ENCODE assay signal across 24 cellular contexts in the genomic region with DNA sequence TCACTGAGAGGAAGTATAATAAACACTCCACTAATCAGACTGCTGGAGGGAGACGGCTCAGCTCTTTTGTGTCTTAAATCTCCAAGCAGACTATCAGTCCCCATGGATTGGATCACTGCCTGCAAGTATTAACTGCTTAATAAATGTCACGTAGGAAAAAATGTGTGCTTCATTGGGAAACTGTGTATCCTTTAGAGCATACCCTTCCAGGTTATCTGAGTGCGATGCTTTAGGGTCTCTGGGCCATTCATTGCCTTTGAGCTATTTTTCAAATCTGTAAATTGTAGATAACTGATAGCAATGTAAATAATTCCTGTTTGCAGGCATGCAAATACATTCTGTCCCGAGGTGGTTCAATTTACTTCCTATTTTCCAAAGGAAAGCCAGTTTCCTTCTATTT. TPM values are rescaled to one million over a fixed set of nuclear protein-coding genes. Genes with fewer than 3 reads are reported as not detected.
DNase-seq lines count a peak whose midpoint lies in the region; FAIRE-seq and TF ChIP-seq lines count a peak whose summit lies in the region.
"Had no signal": no experiment of that assay in that cellular context is flagged by ENCODE, and none has a peak within 500 bp of the region (broad histone marks: within the 10 kb centered on the region; RNA-seq: fewer than 3 reads in every experiment).

No MANE protein-coding gene starts in this region.

- peak; percentile 82 for FAIRE-seq in D721Med (lab: Jason Lieb, UNC)
- FAIRE-seq: G401.6, RCC 7860 had no signal

- H3K36me3 ChIP-seq in BE2C, result no peaks in the 10 kb centered on the region
- no peaks in the 10 kb centered on the region for H3K36me3 ChIP-seq in right atrium auricular region
- H3K36me3 ChIP-seq in skeletal muscle tissue (ENCODE audit: control insufficient read depth in 3 of 3, insufficient read depth in 3 of 3, low read length in 3 of 3), result no peaks in the 10 kb centered on the region
- H3K36me3 ChIP-seq in endodermal cell (ENCODE audit: control insufficient read depth, insufficient read depth, low read length), result no peaks in the 10 kb centered on the region
- H3K36me3 ChIP-seq: SJSA1 had no signal

- no peaks in the 10 kb centered on the region for H3K36me3 Mint-ChIP-seq in endodermal cell (ENCODE audit: low read depth)
- H3K36me3 Mint-ChIP-seq: CD8-positive, alpha-beta memory T cell; naive B cell; T-cell had no signal

- H3K4me1 Mint-ChIP-seq in endodermal cell, result peaks cover 4% of the 10 kb centered on the region

- H3K27me3 ChIP-seq in BE2C (no peaks in the 10 kb centered on the region), right atrium auricular region (no peaks in the 10 kb centered on the region), skeletal muscle tissue (ENCODE audit: control insufficient read depth in 3 of 3, insufficient read depth in 3 of 3, low read length in 3 of 3) (no peaks in the 10 kb centered on the region), endodermal cell (ENCODE audit: control insufficient read depth, insufficient read depth, low read length, poor library complexity, severe bottlenecking) (no peaks in the 10 kb centered on the region)
- H3K27me3 ChIP-seq: body of pancreas had no signal

- H3K27ac Mint-ChIP-seq in endodermal cell, result no peak overlapping the region
- H3K27ac Mint-ChIP-seq: activated T-cell treated with anti-CD3 and anti-CD28 coated beads, Interleukin-2, amount 50 U/mL, for 72 hours; CD8-positive, alpha-beta memory T cell; T-cell had no signal

- H3K9me3 ChIP-seq in BE2C, result no peaks in the 10 kb centered on the region
- no peaks in the 10 kb centered on the region for H3K9me3 ChIP-seq in right atrium auricular region
- no peaks in the 10 kb centered on the region for H3K9me3 ChIP-seq in skeletal muscle tissue (ENCODE audit: control insufficient read depth in 3 of 3, low read length in 3 of 3)
- no peaks in the 10 kb centered on the region for H3K9me3 ChIP-seq in endodermal cell (ENCODE audit: control insufficient read depth, low read length)
- H3K9me3 ChIP-seq: body of pancreas, SJSA1 had no signal

- H3K4me1 ChIP-seq in BE2C, result peaks cover 26% of the 10 kb centered on the region
- peaks cover 0 to 62% of the 10 kb centered on the region in 2 donors for H3K4me1 ChIP-seq in right atrium auricular region
- peaks cover 19 to 25% (median 20%) of the 10 kb centered on the region in 3 donors for H3K4me1 ChIP-seq in skeletal muscle tissue (ENCODE audit: control insufficient read depth in 3 of 3, insufficient read depth in 3 of 3, low read length in 3 of 3)
- H3K4me1 ChIP-seq in endodermal cell (ENCODE audit: control insufficient read depth, insufficient read depth, low read length), result no peaks in the 10 kb centered on the region
- H3K4me1 ChIP-seq: body of pancreas, SJSA1 had no signal

- H3K4me3 ChIP-seq in BE2C (ENCODE audit: low read depth, low read length) (peak overlapping the region; percentile 13), right atrium auricular region (no peak overlapping the region), skeletal muscle tissue (ENCODE audit: low read length in 3 of 3) (no peak overlapping the region), endodermal cell (ENCODE audit: low read length) (no peak overlapping the region)
- H3K4me3 ChIP-seq: body of pancreas, SJSA1, skin epidermis had no signal

- peak overlapping the region; percentile 65 to 78 for H3K27ac ChIP-seq in right atrium auricular region
- H3K27ac ChIP-seq in skeletal muscle tissue (ENCODE audit: low read depth, low read length), result peak overlapping the region; percentile 45
- H3K27ac ChIP-seq in endodermal cell (ENCODE audit: low read depth, low read length), result no peak overlapping the region
- H3K27ac ChIP-seq: SJSA1 had no signal

- no peaks in the 10 kb centered on the region for H3K9me3 Mint-ChIP-seq in endodermal cell
- H3K9me3 Mint-ChIP-seq: activated T-cell treated with anti-CD3 and anti-CD28 coated beads, Interleukin-2, amount 50 U/mL, for 72 hours; CD8-positive, alpha-beta memory T cell; naive B cell; T-cell had no signal

- no peak for TF ChIP-seq CTCF in BE2C (IDR thresholded peaks at IDR 0.05; ENCODE audit: low read depth, low read length)
- no peak for TF ChIP-seq CTCF in D721Med (IDR thresholded peaks at IDR 0.05; ENCODE audit: insufficient read depth, missing control alignments)
- TF ChIP-seq CTCF in right atrium auricular region (IDR thresholded peaks at IDR 0.05), result no peak
- no peak for TF ChIP-seq CTCF in endodermal cell (conservative IDR thresholded peaks at IDR 0.05)

- H3K9ac ChIP-seq in skeletal muscle tissue (ENCODE audit: low read depth in 1 of 3, low read length in 3 of 3) (no peak overlapping the region), endodermal cell (ENCODE audit: extremely low read depth, low read length, poor library complexity, severe bottlenecking) (no peak overlapping the region)

- 90 to 94% methylated on average over 2 to 4 of the region's 4 CpGs for WGBS in endodermal cell (ENCODE audit: insufficient coverage in 1 of 2, insufficient read length in 1 of 2), 2 experiments

- DNase-seq in BE2C (no peak), D721Med (ENCODE audit: insufficient read length, low spot score) (no peak), right atrium auricular region (ENCODE audit: low spot score) (no peak), endodermal cell (no peak), NOMO-1 treated with dmso at 0.1 percent for 144 hours (lab: John Stamatoyannopoulos, UW; ENCODE audit: unreplicated experiment) (no peak), pons (ENCODE audit: low spot score) (no peak)
- DNase-seq: activated CD4-positive, alpha-beta T cell treated with anti-CD3 and anti-CD28 coated beads, Interleukin-2, amount 50 U/mL, for 4 hours; activated naive CD4-positive, alpha-beta T cell; activated T-cell treated with anti-CD3 and anti-CD28 coated beads, Interleukin-2, amount 50 U/mL, for 72 hours; body of pancreas; CD8-positive, alpha-beta memory T cell; DMS53; MV-4-11; naive B cell; NCI-H146; stimulated activated CD4-positive, alpha-beta T cell treated with anti-CD3 and anti-CD28 coated beads, Interleukin-1b, Interleukin-23, amount 100 ng/mL, for 48 hours; stimulated activated CD8-positive, alpha-beta memory T cell treated with anti-CD3 and anti-CD28 coated beads, Interleukin-4, amount 100 ng/mL, for 48 hours; T-cell; trophoblast cell had no signal

- peaks cover 5% of the 10 kb centered on the region for H3K27me3 Mint-ChIP-seq in endodermal cell (ENCODE audit: insufficient read depth)

- no peak overlapping the region for H3K4me3 Mint-ChIP-seq in endodermal cell
- H3K4me3 Mint-ChIP-seq: activated T-cell treated with anti-CD3 and anti-CD28 coated beads, Interleukin-2, amount 50 U/mL, for 72 hours; CD8-positive, alpha-beta memory T cell; T-cell had no signal

RNA-seq across cellular contexts. Expression of a gene that starts 45.0 kb away (rescaled TPM):
- 38.5 TPM for polyA plus RNA-seq in BE2C (2012; ENCODE audit: insufficient read depth, insufficient read length, low read depth)
- total RNA-seq in right atrium auricular region, result 10 to 100 TPM; 14.3 to 26.1 TPM
- 24.0 TPM for total RNA-seq in skeletal muscle tissue
- 10 to 100 TPM; 10.3 to 19.8 TPM for total RNA-seq in endodermal cell
- polyA plus RNA-seq in endodermal cell (2013, experiment 1 of 2), result 39.3 TPM
- polyA plus RNA-seq in endodermal cell (2013, experiment 2 of 2), result 42.6 TPM
